ENCODE assay signal across 1 cellular context in genomic region chr2:75549401-75550253, GRCh38.
A peak's percentile ranks its signal among the peaks of the same experiment; 100 is the strongest.
TF ChIP-seq lines count a peak whose summit lies in the region.

No MANE protein-coding gene starts in this region.

TF ChIP-seq in HepG2, 621 proteins besides CTCF, POLR2A, EP300 and RAD21 (continued from another document and continues in another):
- no peak for TF ChIP-seq TRIM22 (IDR thresholded peaks at IDR 0.05)
- TF ChIP-seq ZMYM3 (CRISPR knock-in tag; IDR thresholded peaks at IDR 0.05), result no peak
- TF ChIP-seq EEA1 (CRISPR knock-in tag; IDR thresholded peaks at IDR 0.05; ENCODE audit: borderline replicate concordance), result no peak
- TF ChIP-seq PLRG1 (conservative IDR thresholded peaks at IDR 0.05), result no peak
- TF ChIP-seq BORCS8-MEF2B (CRISPR knock-in tag; IDR thresholded peaks at IDR 0.05), result no peak
- TF ChIP-seq ZFP41 (CRISPR knock-in tag; IDR thresholded peaks at IDR 0.05; ENCODE audit: borderline replicate concordance), result no peak
- TF ChIP-seq PRMT3 (CRISPR knock-in tag; IDR thresholded peaks at IDR 0.05; ENCODE audit: borderline replicate concordance, low read depth), result no peak
- TF ChIP-seq ZBTB8A (CRISPR knock-in tag; IDR thresholded peaks at IDR 0.05; ENCODE audit: borderline replicate concordance, low read depth), result no peak
- no peak for TF ChIP-seq HDAC6 (IDR thresholded peaks at IDR 0.05; ENCODE audit: low read depth, low read length)
- TF ChIP-seq ZNF749 (CRISPR knock-in tag; IDR thresholded peaks at IDR 0.05; ENCODE audit: borderline replicate concordance), result no peak
- peak; percentile 94 for TF ChIP-seq RBM22 (optimal IDR thresholded peaks at IDR 0.05; ENCODE audit: low read length)
- no peak for TF ChIP-seq DNMT3B (CRISPR knock-in tag; conservative IDR thresholded peaks at IDR 0.05)
- TF ChIP-seq HOXA3 (CRISPR knock-in tag; IDR thresholded peaks at IDR 0.05), result no peak
- TF ChIP-seq THAP8 (CRISPR knock-in tag; IDR thresholded peaks at IDR 0.05; ENCODE audit: borderline replicate concordance), result no peak
- no peak for TF ChIP-seq HNRNPUL1 (IDR thresholded peaks at IDR 0.05; ENCODE audit: low read depth, low read length)
- 0 out of 2 replicates have a peak, but pooled peaks have one; percentile 66 for TF ChIP-seq ZSCAN5A (CRISPR knock-in tag; IDR thresholded peaks at IDR 0.05; ENCODE audit: borderline replicate concordance)
- TF ChIP-seq ARID5B (CRISPR knock-in tag; IDR thresholded peaks at IDR 0.05), result peak; percentile 54; the same call in 1 of the 2 replicates
- no peak for TF ChIP-seq ZNF317 (CRISPR knock-in tag; IDR thresholded peaks at IDR 0.05)
- TF ChIP-seq U2AF1 (optimal IDR thresholded peaks at IDR 0.05; ENCODE audit: low read depth, low read length), result no peak
- no peak for TF ChIP-seq DR1 (CRISPR knock-in tag; IDR thresholded peaks at IDR 0.05)
- no peak for TF ChIP-seq NR2F1 (CRISPR knock-in tag; IDR thresholded peaks at IDR 0.05)
- TF ChIP-seq ZNF687 (CRISPR knock-in tag; IDR thresholded peaks at IDR 0.05), result peak; percentile 33; the same call in 1 of the 2 replicates
- no peak for TF ChIP-seq ZNF280B (CRISPR knock-in tag; IDR thresholded peaks at IDR 0.05; ENCODE audit: borderline replicate concordance)
- TF ChIP-seq REXO4 (CRISPR knock-in tag; IDR thresholded peaks at IDR 0.05; ENCODE audit: borderline replicate concordance), result no peak
- TF ChIP-seq MXI1 (IDR thresholded peaks at IDR 0.05; ENCODE audit: borderline replicate concordance, low read depth, low read length), result no peak
- no peak for TF ChIP-seq CBFB (CRISPR knock-in tag; IDR thresholded peaks at IDR 0.05)
- no peak for TF ChIP-seq ZNF580 (CRISPR knock-in tag; IDR thresholded peaks at IDR 0.05; ENCODE audit: borderline replicate concordance, low read depth)
- TF ChIP-seq ETV6 (CRISPR knock-in tag; conservative IDR thresholded peaks at IDR 0.05), result no peak
- TF ChIP-seq KLF12 (CRISPR knock-in tag; IDR thresholded peaks at IDR 0.05; ENCODE audit: borderline replicate concordance), result no peak
- no peak for TF ChIP-seq SNAPC4 (CRISPR knock-in tag; IDR thresholded peaks at IDR 0.05)
- no peak for TF ChIP-seq DNMT1 (CRISPR knock-in tag; IDR thresholded peaks at IDR 0.05)
- TF ChIP-seq NFIC (IDR thresholded peaks at IDR 0.05; ENCODE audit: low read length), result peak; percentile 39; the same call in 1 of the 2 replicates
- no peak for TF ChIP-seq ZNF589 (CRISPR knock-in tag; conservative IDR thresholded peaks at IDR 0.05)
- TF ChIP-seq PATZ1 (CRISPR knock-in tag; IDR thresholded peaks at IDR 0.05), result peak; percentile 25; the same call in 1 of the 2 replicates
- TF ChIP-seq ZNF878 (CRISPR knock-in tag; IDR thresholded peaks at IDR 0.05), result peak; percentile 30; the same call in 1 of the 2 replicates
- no peak for TF ChIP-seq ZBTB43 (CRISPR knock-in tag; conservative IDR thresholded peaks at IDR 0.05)
- TF ChIP-seq NONO (IDR thresholded peaks at IDR 0.05), result no peak
- no peak for TF ChIP-seq NONO (CRISPR knock-in tag; conservative IDR thresholded peaks at IDR 0.05)
